ENCODE assay signal across 8 cellular contexts in the genomic region with DNA sequence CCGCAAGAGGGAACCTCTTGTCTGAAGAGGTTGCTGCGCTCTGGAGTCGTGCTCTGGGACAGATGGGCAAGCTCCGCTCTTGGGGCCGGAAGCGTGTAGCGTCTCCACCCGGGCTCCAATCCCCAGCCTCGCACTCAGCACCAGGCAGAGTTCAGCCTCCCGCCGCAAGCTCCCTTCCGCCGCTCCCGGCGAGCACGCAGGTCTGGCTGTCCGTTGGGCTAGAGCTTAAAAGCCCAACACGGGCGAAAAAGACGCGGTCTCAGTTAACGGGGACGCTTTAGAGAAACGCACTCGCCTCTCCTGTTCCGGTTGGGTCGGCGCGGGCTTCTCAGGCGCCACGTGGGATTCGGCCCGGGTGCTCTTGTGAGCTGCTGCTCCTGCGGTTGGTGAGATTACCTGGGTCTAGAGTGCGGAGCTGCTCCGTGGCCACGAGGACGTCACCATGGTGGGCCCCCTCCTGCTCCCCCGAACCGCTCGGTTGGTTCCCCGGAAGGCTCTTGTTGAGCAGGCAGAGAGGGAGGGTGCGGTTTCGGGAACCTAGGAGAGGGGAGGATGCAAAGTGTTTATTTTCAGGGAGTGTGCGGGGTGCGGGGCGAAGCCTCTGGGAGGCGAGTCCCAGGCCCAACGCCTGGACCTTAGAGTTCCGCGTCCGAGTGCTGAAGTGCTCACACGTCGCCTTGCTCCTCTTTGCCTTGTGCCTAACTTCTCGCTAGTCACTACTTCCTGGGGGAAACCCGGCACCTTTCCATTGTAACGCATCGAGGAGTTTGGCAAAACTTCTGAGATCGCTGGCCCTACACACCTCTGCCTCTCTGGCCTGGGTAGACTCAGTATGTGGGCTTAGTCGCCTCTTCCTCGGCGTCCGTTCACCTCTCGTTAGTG. TPM values are rescaled to one million over a fixed set of nuclear protein-coding genes. Genes with fewer than 3 reads are reported as not detected.
DNase-seq lines count a peak whose midpoint lies in the region; ATAC-seq and TF ChIP-seq lines count a peak whose summit lies in the region.

A gene (plus strand): TSS at position 331 of the 882 bp plus-strand sequence. CDS start 112 bp downstream, at position 443.

- H4K12ac ChIP-seq in trophoblast cell (ENCODE audit: low read depth, low read length), result peak within 1 kb of the TSS; percentile 75

- H3K27ac Mint-ChIP-seq in activated naive CD8-positive, alpha-beta T cell treated with anti-CD3 and anti-CD28 coated beads, Interleukin-2, amount 50 U/mL, for 24 hours, result peak within 1 kb of the TSS; percentile 99

- peaks cover 5% of the 10 kb centered on the region for H3K79me2 ChIP-seq in trophoblast cell (ENCODE audit: control insufficient read depth, insufficient read depth, low read length, poor library complexity)

- H3K9me3 ChIP-seq in cardiac muscle cell (ENCODE audit: low read depth) (no peaks in the 10 kb centered on the region), trophoblast cell (ENCODE audit: insufficient read depth, low read depth, low read length) (no peaks in the 10 kb centered on the region), transverse colon (no peaks in the 10 kb centered on the region)

- H2BK5ac ChIP-seq in trophoblast cell (ENCODE audit: low read depth, low read length, poor library complexity), result peak within 1 kb of the TSS; percentile 23

- peak within 1 kb of the TSS; percentile 36 for H3K18ac ChIP-seq in trophoblast cell (ENCODE audit: low read length)

- no peaks in the 10 kb centered on the region for H3K9me3 Mint-ChIP-seq in activated naive CD8-positive, alpha-beta T cell treated with anti-CD3 and anti-CD28 coated beads, Interleukin-2, amount 50 U/mL, for 24 hours

- H2BK120ac ChIP-seq in trophoblast cell (ENCODE audit: insufficient read depth, low read length, poor library complexity), result peak within 1 kb of the TSS; percentile 19

- H2BK12ac ChIP-seq in trophoblast cell (ENCODE audit: low read length), result no peak within 1 kb of the TSS

- H3K36me3 Mint-ChIP-seq in activated naive CD8-positive, alpha-beta T cell treated with anti-CD3 and anti-CD28 coated beads, Interleukin-2, amount 50 U/mL, for 24 hours (ENCODE audit: low read depth), result peaks cover 17% of the 10 kb centered on the region

- DNase-seq in NCI-H1105 treated with DMSO at 0.1 percent for 48 hours (lab: John Stamatoyannopoulos, UW) (peak; percentile 69), SW 1271 (lab: John Stamatoyannopoulos, UW) (peak; percentile 73 to 80), cardiac muscle cell (ENCODE audit: low read depth in 1 of 2, low spot score in 1 of 2) (peak; percentile 94 to 98), trophoblast cell (peak; percentile 92 to 96), transverse colon (peak; percentile 88)
- DNase-seq in activated naive CD8-positive, alpha-beta T cell treated with anti-CD3 and anti-CD28 coated beads, Interleukin-2, amount 50 U/mL, for 24 hours, result peak; percentile 84

- peak within 1 kb of the TSS; percentile 92 for H3K9ac ChIP-seq in trophoblast cell (ENCODE audit: low read length)

- H3K27me3 Mint-ChIP-seq in activated naive CD8-positive, alpha-beta T cell treated with anti-CD3 and anti-CD28 coated beads, Interleukin-2, amount 50 U/mL, for 24 hours, result peaks cover 3% of the 10 kb centered on the region

- H3K4me2 ChIP-seq in trophoblast cell (ENCODE audit: low read length), result peak within 1 kb of the TSS; percentile 70

- TF ChIP-seq POLR2A in GM10847 (IDR thresholded peaks at IDR 0.05; ENCODE audit: extremely low read depth, insufficient read length) (peak; percentile 59), transverse colon (IDR thresholded peaks at IDR 0.05) (peak; percentile 70)

- peaks cover 38% of the 10 kb centered on the region for H3K4me1 Mint-ChIP-seq in activated naive CD8-positive, alpha-beta T cell treated with anti-CD3 and anti-CD28 coated beads, Interleukin-2, amount 50 U/mL, for 24 hours

- no CpG with 5 or more reads among the region's 64 CpGs for WGBS in trophoblast cell (ENCODE audit: extremely low coverage, insufficient coverage, insufficient read length)
- WGBS in transverse colon (ENCODE audit: low coverage in 1 of 2), 2 donors, result 0% methylated on average over 8 to 42 of the region's 64 CpGs

- H3K23ac ChIP-seq in trophoblast cell (ENCODE audit: low read length), result no peak within 1 kb of the TSS

- intact Hi-C loops in transverse colon (cut with DNase I; ENCODE audit: low total_unique reads), result no loop called here

- in situ Hi-C loops in transverse colon (cut with MboI; ENCODE audit: low pct_ligation_motif_present in 1 of 4, low pct_unique_long_range_greater_than_20kb in 1 of 4, low sequenced_read_pairs in 3 of 4), result loop anchor here in 2 of 4 donors (10.0 kb wide), 1 partner anchor 50 kb away; no protein-coding TSS in a partner anchor

- peak; percentile 92 for ATAC-seq in HG02642 (IDR thresholded peaks at IDR 0.05; ENCODE audit: poor library complexity, unreplicated experiment)
- ATAC-seq in activated naive CD8-positive, alpha-beta T cell treated with anti-CD3 and anti-CD28 coated beads, Interleukin-2, amount 50 U/mL, for 24 hours, result peak; percentile 95

- peak within 1 kb of the TSS; percentile 73 for H3K4me3 ChIP-seq in cardiac muscle cell
- peak within 1 kb of the TSS; percentile 91 for H3K4me3 ChIP-seq in trophoblast cell (ENCODE audit: low read depth, low read length)
- peak within 1 kb of the TSS; percentile 63 to 80 (median 68) for H3K4me3 ChIP-seq in transverse colon

- peak within 1 kb of the TSS; percentile 92 for H3K4me3 Mint-ChIP-seq in activated naive CD8-positive, alpha-beta T cell treated with anti-CD3 and anti-CD28 coated beads, Interleukin-2, amount 50 U/mL, for 24 hours

- TF ChIP-seq EP300 in transverse colon (IDR thresholded peaks at IDR 0.05; ENCODE audit: low read depth), result no peak

- H4K8ac ChIP-seq in trophoblast cell (ENCODE audit: low read depth, low read length), result peak within 1 kb of the TSS; percentile 89

- no peak for TF ChIP-seq CTCF in cardiac muscle cell (IDR thresholded peaks at IDR 0.05; ENCODE audit: low read depth, low read length)
- TF ChIP-seq CTCF in transverse colon (IDR thresholded peaks at IDR 0.05), result no peak

- H3K36me3 ChIP-seq in cardiac muscle cell (no peaks in the 10 kb centered on the region), trophoblast cell (ENCODE audit: control insufficient read depth in 1 of 2, insufficient read depth in 2 of 2, low read length in 2 of 2) (no peaks in the 10 kb centered on the region), transverse colon (no peaks in the 10 kb centered on the region)

- H3K4me1 ChIP-seq in cardiac muscle cell (ENCODE audit: low read depth) (peaks cover 13% of the 10 kb centered on the region), trophoblast cell (ENCODE audit: control insufficient read depth in 1 of 2, insufficient read depth in 2 of 2, low read length in 2 of 2) (no peaks in the 10 kb centered on the region), transverse colon (peaks cover 3 to 38% (median 11%) of the 10 kb centered on the region in 4 donors)

- H3K27ac ChIP-seq in cardiac muscle cell (peak within 1 kb of the TSS; percentile 94), trophoblast cell (ENCODE audit: low read depth, low read length) (peak within 1 kb of the TSS; percentile 76), transverse colon (peak within 1 kb of the TSS; percentile 81 to 92 (median 90))

- H3K14ac ChIP-seq in trophoblast cell (ENCODE audit: low read length), result peak within 1 kb of the TSS; percentile 74

- peaks cover 6% of the 10 kb centered on the region for H3K79me1 ChIP-seq in trophoblast cell (ENCODE audit: low read length)

- H4K91ac ChIP-seq in trophoblast cell (ENCODE audit: low read depth, low read length), result peak within 1 kb of the TSS; percentile 41

- no peak within 1 kb of the TSS for H2AK5ac ChIP-seq in trophoblast cell (ENCODE audit: low read length)

- peak within 1 kb of the TSS; percentile 65 for H3K4ac ChIP-seq in trophoblast cell (ENCODE audit: low read depth, low read length)

- H2AFZ ChIP-seq in trophoblast cell (ENCODE audit: insufficient read depth, low read length, poor library complexity), result peak within 1 kb of the TSS; percentile 80

- H3K27me3 ChIP-seq in cardiac muscle cell (no peaks in the 10 kb centered on the region), trophoblast cell (ENCODE audit: insufficient read depth, low read length) (no peaks in the 10 kb centered on the region), transverse colon (no peaks in the 10 kb centered on the region)

RNA-seq across cellular contexts. Expression of the gene that starts here (rescaled TPM):
- 36.2 and 45.3 TPM in 2 replicates for total RNA-seq in cardiac muscle cell
- polyA plus RNA-seq in cardiac muscle cell, result 28.6 and 37.1 TPM in 2 replicates
- polyA plus RNA-seq in trophoblast cell (2013), result 28.0 and 29.8 TPM in 2 replicates
- 10 to 100 TPM in 3 of 4 donors, 1 to 10 TPM in 1; 7.1 to 27.2 (median 16.4) TPM for total RNA-seq in transverse colon

Comparison
In these comparisons a context has a peak if more than half of its experiments do, and no peak if none do; other contexts are left out.
1. Peak in every context shown above with its lines: DNase-seq, ATAC-seq, H3K4me3 ChIP-seq and H3K27ac ChIP-seq.